Comparison of ENCODE assay signal across 24 cellular contexts in the genomic region with DNA sequence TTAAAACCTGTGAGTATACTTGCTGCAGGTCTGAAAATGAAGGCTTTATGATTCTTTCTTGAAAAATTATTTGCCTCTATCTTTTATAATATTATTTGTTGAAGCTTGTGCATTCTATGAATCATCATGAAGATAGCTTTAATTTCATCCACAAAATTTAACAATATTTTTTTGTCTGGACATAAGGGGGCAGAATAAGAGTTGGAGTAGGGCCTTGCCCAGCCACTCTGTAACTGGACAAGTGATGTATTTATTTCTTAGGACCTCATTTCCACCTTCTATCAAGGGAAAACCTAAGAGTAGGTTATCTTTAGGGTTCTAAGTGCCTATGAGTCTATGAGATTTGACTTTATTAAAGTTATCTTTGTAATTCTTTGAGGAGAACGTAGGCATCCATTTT. TPM values are rescaled to one million over a fixed set of nuclear protein-coding genes. Genes with fewer than 3 reads are reported as not detected.
DNase-seq lines count a peak whose midpoint lies in the region; ATAC-seq, FAIRE-seq and TF ChIP-seq lines count a peak whose summit lies in the region.
"Had no signal": no experiment of that assay in that cellular context is flagged by ENCODE, and none has a peak within 500 bp of the region (broad histone marks: within the 10 kb centered on the region; RNA-seq: fewer than 3 reads in every experiment).

No MANE protein-coding gene starts in this region.

- H3K27ac ChIP-seq in AG04450 (ENCODE audit: low read depth, low read length) (no peak overlapping the region), HepG2 (ENCODE audit: extremely low read length, insufficient read depth, low read length) (no peak overlapping the region)
- H3K27ac ChIP-seq: Peyer's patch, SK-N-MC had no signal

- no peak overlapping the region for H2AFZ ChIP-seq in HepG2 (ENCODE audit: low read length)

- POLR2A ChIA-PET in AG04450 (lab: Yijun Ruan, JAX) = no interaction called here
- POLR2A ChIA-PET in HepG2 (lab: Yijun Ruan, JAX) = no interaction called here

- no peaks in the 10 kb centered on the region for H4K20me1 ChIP-seq in HepG2 (ENCODE audit: insufficient read depth, low read length)

- no peak for ATAC-seq in HepG2
- no peak for ATAC-seq in HG03175 (IDR thresholded peaks at IDR 0.05; ENCODE audit: unreplicated experiment)
- ATAC-seq: GM12878, Right ventricle myocardium inferior had no signal

- H3K79me2 ChIP-seq in HepG2 (ENCODE audit: insufficient read depth, low read length) = no peaks in the 10 kb centered on the region

- DNase-seq in AG04450 (ENCODE audit: low read depth, low spot score) (no peak), LHCN-M2 (ENCODE audit: low read depth) (peak; percentile 2), choroid plexus epithelial cell (ENCODE audit: low read depth) (peak; percentile 13), HepG2 (ENCODE audit: low spot score) (no peak), GM10266 (ENCODE audit: extremely low spot score) (no peak), posterior vena cava (ENCODE audit: low spot score) (no peak), NCI-H1092 treated with DMSO at 0.1 percent for 48 hours (lab: John Stamatoyannopoulos, UW) (no peak)
- DNase-seq: BE2C; Calu3; CD4-positive, alpha-beta memory T cell; DMS79; H9; IMR-90; Karpas-422; NCI-H1105 treated with DMSO at 0.1 percent for 48 hours; NCI-H1694 treated with DMSO at 0.1 percent for 48 hours; NCI-H748 treated with DMSO at 0.1 percent for 48 hours; Peyer's patch had no signal

- no peak for TF ChIP-seq RAD21 in HepG2 (CRISPR knock-in tag; IDR thresholded peaks at IDR 0.05)

- peaks cover 7 to 37% of the 10 kb centered on the region in 2 experiments for H3K36me3 ChIP-seq in HepG2 (replicated peaks in 1 of 2; ENCODE audit: control insufficient read depth in 1 of 2, insufficient read depth in 2 of 2, low read length in 2 of 2)
- H3K36me3 ChIP-seq: Peyer's patch had no signal

- H3K4me3 ChIP-seq in AG04450 (ENCODE audit: low read depth, low read length) (no peak overlapping the region), choroid plexus epithelial cell (ENCODE audit: low read depth, low read length) (no peak overlapping the region), HepG2 (replicated peaks in 1 of 3; ENCODE audit: insufficient read depth in 1 of 3, low read depth in 2 of 3, low read length in 3 of 3) (no peak overlapping the region)
- H3K4me3 ChIP-seq: GM12878, Peyer's patch, SK-N-MC had no signal

- no peaks in the 10 kb centered on the region for H3K27me3 ChIP-seq in AG04450 (ENCODE audit: control insufficient read depth, insufficient read depth, low read length)
- H3K27me3 ChIP-seq in HepG2 (ENCODE audit: control insufficient read depth in 1 of 2, insufficient read depth in 2 of 2, low read length in 2 of 2) = no peaks in the 10 kb centered on the region
- H3K27me3 ChIP-seq: BE2C, Peyer's patch had no signal

- TF ChIP-seq EP300 in HepG2 (IDR thresholded peaks at IDR 0.05; ENCODE audit: low read depth in 2 of 2, low read length in 2 of 2) (no peak), HepG2 (CRISPR knock-in tag; IDR thresholded peaks at IDR 0.05; ENCODE audit: borderline replicate concordance) (no peak)

- BruUV-seq in HepG2 (replicated peaks; lab: Mats Ljungman, UMichigan) = no TSS peak

- H3K4me1 ChIP-seq in HepG2 (ENCODE audit: insufficient read depth, low read length) = no peaks in the 10 kb centered on the region
- H3K4me1 ChIP-seq: BE2C, Peyer's patch had no signal

- intact Hi-C loops in HepG2 (cut with micrococcal nuclease; ENCODE audit: unreplicated experiment) = loop anchor here (5.0 kb wide), 1 partner anchor 204 kb away; no protein-coding TSS in a partner anchor
- intact Hi-C loops in posterior vena cava (cut with DNase I) = no loop called here

- WGBS in HepG2 (ENCODE audit: low lambda C conversion rate) = 100% methylated on average over 1 of the region's 1 CpG

- FAIRE-seq in HepG2 (lab: Jason Lieb, UNC) = no peak
- FAIRE-seq: GM12878, GM18507 had no signal

- no peak overlapping the region for H3K4me2 ChIP-seq in HepG2 (ENCODE audit: low read depth, low read length)

- H3K9me3 ChIP-seq in AG04450 (ENCODE audit: control insufficient read depth, insufficient read depth, low read length) (no peaks in the 10 kb centered on the region), HepG2 (ENCODE audit: low read length) (no peaks in the 10 kb centered on the region)
- H3K9me3 ChIP-seq: BE2C, Peyer's patch had no signal

- H3K9ac ChIP-seq in HepG2 (ENCODE audit: insufficient read depth, low read depth, low read length) = no peak overlapping the region

- in situ Hi-C loops in HepG2 (cut with HindIII; ENCODE audit: extremely low pct_ligation_motif_present, low pct_unique_long_range_greater_than_20kb) = no loop called here

- TF ChIP-seq CTCF in AG04450 (IDR thresholded peaks at IDR 0.05; ENCODE audit: low read depth, low read length) (peak; percentile 5; the same call in 1 of the 2 replicates), choroid plexus epithelial cell (conservative IDR thresholded peaks at IDR 0.05; ENCODE audit: low read depth, low read length) (peak; percentile 23), HepG2 (CRISPR knock-in tag; IDR thresholded peaks at IDR 0.05) (no peak; the same call in 1 of the 2 replicates), GM10266 (IDR thresholded peaks at IDR 0.05; ENCODE audit: control insufficient read depth, insufficient read depth, low read depth, missing control alignments) (no peak)

- CTCF ChIA-PET in AG04450 (lab: Charles Lee) (interaction anchor here (0.6 to 2.0 kb wide), 4 partner anchors 150 to 720 kb away, joined by 3 to 16 read pairs (median 4); no protein-coding TSS in a partner anchor), HepG2 (lab: Yijun Ruan, JAX; ENCODE audit: low intra/inter-chr PET ratio, low total read pairs) (no interaction called here)

- no peak for TF ChIP-seq POLR2A in HepG2 (IDR thresholded peaks at IDR 0.05; ENCODE audit: insufficient read depth in 1 of 2, low read depth in 2 of 2, low read length in 2 of 2)

TF ChIP-seq in HepG2, 621 proteins besides CTCF, POLR2A, EP300 and RAD21:
- TF ChIP-seq STAG1 (CRISPR knock-in tag; IDR thresholded peaks at IDR 0.05) (peak; percentile 26), ZNF652 (CRISPR knock-in tag; IDR thresholded peaks at IDR 0.05; ENCODE audit: borderline replicate concordance, low read depth) (no peak)

RNA-seq across cellular contexts. Expression of a gene that starts 49.9 kb away (rescaled TPM):
- polyA plus RNA-seq in AG04450 (2011; rRNA removed) (0.88 and 1.8 TPM in 2 replicates), HepG2 (2011; rRNA removed) (30.4 and 34.5 TPM in 2 replicates)
- 1.0 and 1.5 TPM in 2 replicates for polyA minus RNA-seq in AG04450 (2011; rRNA and poly(A)+ RNA removed)
- total RNA-seq in LHCN-M2 (2014; rRNA removed) (0.19 and 2.1 TPM in 2 replicates), HepG2 (2016; rRNA removed; fragmentation: Illumina TruSeq; extraction: Trizol) (11.8 and 13.2 TPM in 2 replicates), posterior vena cava (10 to 100 TPM; 10.1 to 10.4 TPM)
- polyA plus RNA-seq in LHCN-M2 (2012) = 0.52 TPM
- total RNA-seq in HepG2 (2016; cell fraction: cytosol; rRNA removed; fragmentation: Illumina TruSeq; extraction: Trizol; ENCODE audit: low read depth) = 3.8 and 4.6 TPM in 2 replicates
- total RNA-seq in HepG2 (2016; cell fraction: insoluble cytoplasmic fraction; rRNA removed; fragmentation: Illumina TruSeq; extraction: Trizol) = 11.6 and 12.8 TPM in 2 replicates
- 8.3 and 8.8 TPM in 2 replicates for total RNA-seq in HepG2 (2016; cell fraction: membrane; rRNA removed; fragmentation: Illumina TruSeq; extraction: Trizol)
- total RNA-seq in HepG2 (2016; cell fraction: nucleus; rRNA removed; fragmentation: Illumina TruSeq; extraction: Trizol) = 13.1 and 18.3 TPM in 2 replicates
- 15.0 and 21.1 TPM in 2 replicates for polyA plus RNA-seq in HepG2 (2011; cell fraction: cytosol; rRNA removed)
- polyA plus RNA-seq in HepG2 (2011; cell fraction: nucleus; rRNA removed) = 27.0 and 36.1 TPM in 2 replicates
- polyA plus RNA-seq in HepG2 (2012) = 30.9 and 33.4 TPM in 2 replicates
- 3.5 and 4.7 TPM in 2 replicates for polyA plus RNA-seq in HepG2 (2016; cell fraction: cytosol; fragmentation: Illumina TruSeq; extraction: Trizol; ENCODE audit: low read depth)
- polyA plus RNA-seq in HepG2 (2016; cell fraction: insoluble cytoplasmic fraction; fragmentation: Illumina TruSeq; extraction: Trizol; ENCODE audit: low read depth) = 13.1 and 14.1 TPM in 2 replicates
- 9.2 and 9.4 TPM in 2 replicates for polyA plus RNA-seq in HepG2 (2016; cell fraction: membrane; fragmentation: Illumina TruSeq; extraction: Trizol; ENCODE audit: low read depth)
- 29.5 and 35.4 TPM in 2 replicates for polyA plus RNA-seq in HepG2 (2016; cell fraction: nucleus; fragmentation: Illumina TruSeq; extraction: Trizol; ENCODE audit: insufficient read depth, low read depth)
- 8.4 TPM in 1 of 2 replicates, not detected in the other for polyA minus RNA-seq in HepG2 (2011; rRNA and poly(A)+ RNA removed; ENCODE audit: low replicate concordance)
- 11.7 and 12.8 TPM in 2 replicates for polyA minus RNA-seq in HepG2 (2011; cell fraction: cytosol; rRNA and poly(A)+ RNA removed)
- polyA minus RNA-seq in HepG2 (2011; cell fraction: nucleus; rRNA and poly(A)+ RNA removed) = 45.6 and 48.0 TPM in 2 replicates
- total RNA-seq: HT-29 had no signal

Comparison
In these comparisons a context has a peak if more than half of its experiments do, and no peak if none do; other contexts are left out.
1. DNase-seq: peak in LHCN-M2 (single experiment) and choroid plexus epithelial cell (single experiment); none in AG04450 (single experiment), HepG2 (single experiment), GM10266 (single experiment), posterior vena cava (single experiment) and NCI-H1092 treated with DMSO at 0.1 percent for 48 hours (single experiment).
2. CTCF ChIP-seq: peak in AG04450 (single experiment) and choroid plexus epithelial cell (single experiment); none in HepG2 (single experiment) and GM10266 (single experiment).